Comparison of ENCODE assay signal across 8 cellular contexts in genomic region chr1:75791022-75791421, GRCh38. TPM values are rescaled to one million over a fixed set of nuclear protein-coding genes. Genes with fewer than 3 reads are reported as not detected.
DNase-seq lines count a peak whose midpoint lies in the region; ATAC-seq, FAIRE-seq and TF ChIP-seq lines count a peak whose summit lies in the region.

No MANE protein-coding gene starts in this region.

- TF ChIP-seq CTCF in A549 (IDR thresholded peaks at IDR 0.05) (no peak), keratinocyte (optimal IDR thresholded peaks at IDR 0.05 in 1 of 3, IDR thresholded peaks at IDR 0.05 in 1 of 3, conservative IDR thresholded peaks at IDR 0.05 in 1 of 3; ENCODE audit: extremely low read depth in 1 of 3, insufficient read depth in 2 of 3, low read length in 3 of 3) (no peak)

- H3K27me3 Mint-ChIP-seq in activated T-helper 1 cell treated with anti-CD3 and anti-CD28 coated beads, Interleukin-12 subunit alpha, Interleukin-12 subunit beta, Interleukin-2, Interleukin-4 antibody, amounts not matched to agents 30 ng/mL and 10 ng/mL and 1 ng/mL, durations not matched to agents 14 hours and 24 hours and 36 hours (ENCODE audit: insufficient read depth), result no peaks in the 10 kb centered on the region

- POLR2A ChIA-PET in A549 (lab: Yijun Ruan, JAX), result no interaction called here

- peak overlapping the region; percentile 97 for H3K4me2 ChIP-seq in A549
- H3K4me2 ChIP-seq in keratinocyte (ENCODE audit: control insufficient read depth, extremely low read depth, insufficient read depth, low read depth, low read length), result peak overlapping the region; percentile 92

- 32% methylated on average over 1 of the region's 1 CpG for WGBS in A549 (ENCODE audit: missing lambda C conversion rate)

- ATAC-seq in A549, result no peak
- no peak for ATAC-seq in GM21825 (IDR thresholded peaks at IDR 0.05; ENCODE audit: unreplicated experiment)
- no peak for ATAC-seq in GM18858 (IDR thresholded peaks at IDR 0.05; ENCODE audit: unreplicated experiment)

- H3K79me2 ChIP-seq in keratinocyte (ENCODE audit: control insufficient read depth, insufficient read depth, low read length), result peaks cover 65% of the 10 kb centered on the region

- H3K36me3 ChIP-seq in HAP-1 (replicated peaks) (peaks cover 94% of the 10 kb centered on the region), keratinocyte (ENCODE audit: control insufficient read depth in 2 of 2, extremely low read depth in 1 of 2, insufficient read depth in 2 of 2, low read length in 2 of 2) (peaks cover 15 to 40% of the 10 kb centered on the region in 2 experiments)

- dilution Hi-C loops in keratinocyte (cut with MboI; ENCODE audit: extremely low pct_ligation_motif_present, low sequenced_read_pairs), result no loop called here

- H3K4me3 ChIP-seq in A549 (peak overlapping the region; percentile 60; the same call in 2 of the 3 replicates), HAP-1 (peak overlapping the region; percentile 61), keratinocyte (ENCODE audit: control insufficient read depth in 2 of 3, extremely low read depth in 1 of 3, insufficient read depth in 2 of 3, low read depth in 1 of 3, low read length in 3 of 3) (peak overlapping the region in 1 of 3 experiments; percentile 80)

- no peaks in the 10 kb centered on the region for H3K9me1 ChIP-seq in keratinocyte (ENCODE audit: control insufficient read depth, extremely low read depth, insufficient read depth, low read length)

- CTCF ChIA-PET in A549 (lab: Yijun Ruan, JAX), result no interaction called here

- peak overlapping the region; percentile 31 for H3K9ac ChIP-seq in keratinocyte (ENCODE audit: control insufficient read depth, extremely low read depth, insufficient read depth, low read length)

- TF ChIP-seq POLR2A in A549 (IDR thresholded peaks at IDR 0.05; ENCODE audit: low read length), result no peak

- H3K4me3 Mint-ChIP-seq in activated T-helper 1 cell treated with anti-CD3 and anti-CD28 coated beads, Interleukin-12 subunit alpha, Interleukin-12 subunit beta, Interleukin-2, Interleukin-4 antibody, amounts not matched to agents 30 ng/mL and 10 ng/mL and 1 ng/mL, durations not matched to agents 14 hours and 24 hours and 36 hours, result peak overlapping the region; percentile 97

- FAIRE-seq in A549 (lab: Jason Lieb, UNC) (no peak), keratinocyte (lab: Jason Lieb, UNC) (no peak)

- H4K20me1 ChIP-seq in keratinocyte (ENCODE audit: control insufficient read depth, extremely low read depth, insufficient read depth, low read length), result peaks cover 40% of the 10 kb centered on the region

- peaks cover 63% of the 10 kb centered on the region for H3K4me1 Mint-ChIP-seq in activated T-helper 1 cell treated with anti-CD3 and anti-CD28 coated beads, Interleukin-12 subunit alpha, Interleukin-12 subunit beta, Interleukin-2, Interleukin-4 antibody, amounts not matched to agents 30 ng/mL and 10 ng/mL and 1 ng/mL, durations not matched to agents 14 hours and 24 hours and 36 hours (ENCODE audit: low read depth)

- H3K27ac Mint-ChIP-seq in activated T-helper 1 cell treated with anti-CD3 and anti-CD28 coated beads, Interleukin-12 subunit alpha, Interleukin-12 subunit beta, Interleukin-2, Interleukin-4 antibody, amounts not matched to agents 30 ng/mL and 10 ng/mL and 1 ng/mL, durations not matched to agents 14 hours and 24 hours and 36 hours, result no peak overlapping the region

- H3K9me3 ChIP-seq in A549 (no peaks in the 10 kb centered on the region), HAP-1 (no peaks in the 10 kb centered on the region), keratinocyte (ENCODE audit: control insufficient read depth, low read depth, low read length) (no peaks in the 10 kb centered on the region)

- H3K4me1 ChIP-seq in A549 (peaks cover 30% of the 10 kb centered on the region), HAP-1 (peaks cover 20% of the 10 kb centered on the region), keratinocyte (ENCODE audit: control insufficient read depth, extremely low read depth, insufficient read depth, low read length) (peaks cover 20% of the 10 kb centered on the region)

- H2AFZ ChIP-seq in keratinocyte (ENCODE audit: control insufficient read depth, low read length), result no peak overlapping the region

- no peak for TF ChIP-seq EP300 in A549 (IDR thresholded peaks at IDR 0.05)

- intact Hi-C loops in activated T-helper 1 cell treated with anti-CD3 and anti-CD28 coated beads, Interleukin-12 subunit alpha, Interleukin-12 subunit beta, Interleukin-2, Interleukin-4 antibody, amounts not matched to agents 30 ng/mL and 10 ng/mL and 1 ng/mL, durations not matched to agents 14 hours and 24 hours and 36 hours (cut with micrococcal nuclease), result no loop called here

- no peak for TF ChIP-seq RAD21 in A549 (conservative IDR thresholded peaks at IDR 0.05 in 1 of 2, IDR thresholded peaks at IDR 0.05 in 1 of 2)

- H3K9me3 Mint-ChIP-seq in activated T-helper 1 cell treated with anti-CD3 and anti-CD28 coated beads, Interleukin-12 subunit alpha, Interleukin-12 subunit beta, Interleukin-2, Interleukin-4 antibody, amounts not matched to agents 30 ng/mL and 10 ng/mL and 1 ng/mL, durations not matched to agents 14 hours and 24 hours and 36 hours, result no peaks in the 10 kb centered on the region

- peak overlapping the region in 1 of 2 experiments; percentile 51; a peak in 3 of 6 replicates for H3K27ac ChIP-seq in A549
- H3K27ac ChIP-seq in keratinocyte (ENCODE audit: control insufficient read depth, insufficient read depth, low read length), result peak overlapping the region; percentile 24

- DNase-seq in A549 (ENCODE audit: low read depth in 1 of 2, low spot score in 1 of 2), result no peak
- no peak for DNase-seq in HAP-1 (ENCODE audit: low spot score in 2 of 2)
- no peak for DNase-seq in activated T-helper 1 cell treated with anti-CD3 and anti-CD28 coated beads, Interleukin-12 subunit alpha, Interleukin-12 subunit beta, Interleukin-2, Interleukin-4 antibody, amounts not matched to agents 30 ng/mL and 10 ng/mL and 1 ng/mL, durations not matched to agents 14 hours and 24 hours and 36 hours (ENCODE audit: low spot score)
- DNase-seq in keratinocyte (ENCODE audit: low read depth, low spot score), result no peak
- DNase-seq in AG08395 (ENCODE audit: low spot score), result no peak
- no peak for DNase-seq in NCI-H128 (lab: John Stamatoyannopoulos, UW; ENCODE audit: unreplicated experiment)

- in situ Hi-C loops in HAP-1 (cut with MboI; ENCODE audit: low sequenced_read_pairs), result loop anchor here (10.0 kb wide), 1 partner anchor 66 kb away; the partner anchor contains the start of gene ACADM

- H3K27me3 ChIP-seq in HAP-1 (ENCODE audit: low read depth), result no peaks in the 10 kb centered on the region; the same call in 1 of the 2 replicates
- H3K27me3 ChIP-seq in keratinocyte (ENCODE audit: control insufficient read depth, extremely low read depth, insufficient read depth, low read length), result no peaks in the 10 kb centered on the region

- H3K36me3 Mint-ChIP-seq in activated T-helper 1 cell treated with anti-CD3 and anti-CD28 coated beads, Interleukin-12 subunit alpha, Interleukin-12 subunit beta, Interleukin-2, Interleukin-4 antibody, amounts not matched to agents 30 ng/mL and 10 ng/mL and 1 ng/mL, durations not matched to agents 14 hours and 24 hours and 36 hours (ENCODE audit: low read depth), result peaks cover 80% of the 10 kb centered on the region

TF ChIP-seq in A549, 52 proteins besides CTCF, POLR2A, EP300 and RAD21 (continues in another document):
- TF ChIP-seq CEBPB (IDR thresholded peaks at IDR 0.05) (0 out of 4 replicates have a peak, but pooled peaks of 1 of the 2 experiments have one; percentile 21), FOSL2 (IDR thresholded peaks at IDR 0.05) (0 out of 2 replicates have a peak, but pooled peaks have one; percentile 13), FOSL2 (CRISPR knock-in tag; IDR thresholded peaks at IDR 0.05) (peak; percentile 72), JUNB (IDR thresholded peaks at IDR 0.05) (0 out of 2 replicates have a peak, but pooled peaks have one; percentile 18), RCOR1 (IDR thresholded peaks at IDR 0.05; ENCODE audit: low read depth, low read length) (no peak)

RNA-seq across cellular contexts. Expression of gene RABGGTB, which starts 5.0 kb away (rescaled TPM):
- 118 and 165 TPM in 2 replicates for polyA plus RNA-seq in A549 (2011; rRNA removed)
- 34.6 and 42.5 TPM in 2 replicates for polyA plus RNA-seq in A549 (2012; cell fraction: cytosol; rRNA removed)
- polyA plus RNA-seq in A549 (2012; cell fraction: nucleus; rRNA removed), result 48.8 and 88.1 TPM in 2 replicates
- polyA plus RNA-seq in A549 (2017; fragmentation: RNase III; extraction: RNeasy Plus Mini Kit Qiagen cat#74134 plus additional on column Dnase treatment), result 112 to 133 TPM (median 116 TPM) in 3 replicates
- 82.4 and 97.8 TPM in 2 replicates for polyA minus RNA-seq in A549 (2011; rRNA and poly(A)+ RNA removed)
- total RNA-seq in activated T-helper 1 cell treated with anti-CD3 and anti-CD28 coated beads, Interleukin-12 subunit alpha, Interleukin-12 subunit beta, Interleukin-2, Interleukin-4 antibody, amounts not matched to agents 30 ng/mL and 10 ng/mL and 1 ng/mL, durations not matched to agents 14 hours and 24 hours and 36 hours, result 233 and 240 TPM in 2 replicates
- 72.1 to 243 TPM (median 119 TPM) in 3 replicates for polyA plus RNA-seq in keratinocyte
- 131 TPM for polyA plus RNA-seq in keratinocyte (2011; ENCODE audit: low read depth)
- 62.9 and 89.2 TPM in 2 replicates for polyA plus RNA-seq in keratinocyte (2011; cell fraction: cytosol; rRNA removed)
- 163 and 288 TPM in 2 replicates for polyA plus RNA-seq in keratinocyte (2011; cell fraction: nucleus; rRNA removed)
- 76.7 and 111 TPM in 2 replicates for polyA plus RNA-seq in keratinocyte (2012; ENCODE audit: low replicate concordance)
- polyA minus RNA-seq in keratinocyte, result 28.3 to 216 TPM (median 59.3 TPM) in 3 replicates
- polyA minus RNA-seq in keratinocyte (2011; cell fraction: cytosol; rRNA and poly(A)+ RNA removed), result 21.3 TPM
- 118 and 192 TPM in 2 replicates for polyA minus RNA-seq in keratinocyte (2011; cell fraction: nucleus; rRNA and poly(A)+ RNA removed)

RNA-seq across cellular contexts. Expression of gene MSH4, which starts 5.7 kb away (rescaled TPM):
- 0.05 TPM in 1 of 2 replicates, not detected in the other for polyA plus RNA-seq in A549 (2011; rRNA removed)
- not detected in 2 replicates for polyA plus RNA-seq in A549 (2012; cell fraction: cytosol; rRNA removed)
- polyA plus RNA-seq in A549 (2012; cell fraction: nucleus; rRNA removed), result 0.04 and 0.05 TPM in 2 replicates
- polyA plus RNA-seq in A549 (2017; fragmentation: RNase III; extraction: RNeasy Plus Mini Kit Qiagen cat#74134 plus additional on column Dnase treatment), result 0.03 TPM in 1 of 3 replicates, not detected in the others
- 0.05 TPM in 1 of 2 replicates, not detected in the other for polyA minus RNA-seq in A549 (2011; rRNA and poly(A)+ RNA removed)
- total RNA-seq in activated T-helper 1 cell treated with anti-CD3 and anti-CD28 coated beads, Interleukin-12 subunit alpha, Interleukin-12 subunit beta, Interleukin-2, Interleukin-4 antibody, amounts not matched to agents 30 ng/mL and 10 ng/mL and 1 ng/mL, durations not matched to agents 14 hours and 24 hours and 36 hours, result 0.39 and 0.54 TPM in 2 replicates
- polyA plus RNA-seq in keratinocyte, result 0.05 to 0.13 TPM (median 0.10 TPM) in 3 replicates
- 0.34 TPM for polyA plus RNA-seq in keratinocyte (2011; ENCODE audit: low read depth)
- 0.02 TPM in 1 of 2 replicates, not detected in the other for polyA plus RNA-seq in keratinocyte (2011; cell fraction: cytosol; rRNA removed)
- 0.20 and 0.39 TPM in 2 replicates for polyA plus RNA-seq in keratinocyte (2011; cell fraction: nucleus; rRNA removed)
- 0.18 TPM in 1 of 2 replicates, not detected in the other for polyA plus RNA-seq in keratinocyte (2012; ENCODE audit: low replicate concordance)
- 0.06 to 0.13 TPM (median 0.07 TPM) in 3 replicates for polyA minus RNA-seq in keratinocyte
- polyA minus RNA-seq in keratinocyte (2011; cell fraction: cytosol; rRNA and poly(A)+ RNA removed), result not detected
- not detected in 2 replicates for polyA minus RNA-seq in keratinocyte (2011; cell fraction: nucleus; rRNA and poly(A)+ RNA removed)
